25 cellular contexts compared by ENCODE assay signal in genomic region chr9:14478175-14479165, GRCh38.
DNase-seq lines count a peak whose midpoint lies in the region; ATAC-seq, FAIRE-seq and TF ChIP-seq lines count a peak whose summit lies in the region.
"Had no signal": no experiment of that assay in that cellular context is flagged by ENCODE, and none has a peak within 500 bp of the region (broad histone marks: within the 10 kb centered on the region; RNA-seq: fewer than 3 reads in every experiment).

No MANE protein-coding gene starts in this region.

- H3K79me2 ChIP-seq in H1 (ENCODE audit: control insufficient read depth in 1 of 2, insufficient read depth in 2 of 2, low read length in 2 of 2) (no peaks in the 10 kb centered on the region), trophoblast cell (ENCODE audit: control insufficient read depth, insufficient read depth, low read length, poor library complexity) (no peaks in the 10 kb centered on the region)

- CTCF ChIA-PET in H1 (lab: Charles Lee; ENCODE audit: partially characterized antibody) = interaction anchor here (0.8 to 3.4 kb wide), 3 partner anchors 13 to 289 kb away, joined by 3 to 12 read pairs (median 3); no protein-coding TSS in a partner anchor

- peak overlapping the region; percentile 56; the same call in 1 of the 2 replicates for H2AFZ ChIP-seq in H1 (ENCODE audit: low read length)
- H2AFZ ChIP-seq in trophoblast cell (ENCODE audit: insufficient read depth, low read length, poor library complexity) = no peak overlapping the region

- H3K4me3 ChIP-seq in H1 (ENCODE audit: extremely low read depth in 1 of 4, insufficient read depth in 2 of 4, low read depth in 3 of 4, low read length in 4 of 4) = no peak overlapping the region
- no peak overlapping the region for H3K4me3 ChIP-seq in trophoblast cell (ENCODE audit: low read depth, low read length)
- H3K4me3 ChIP-seq: coronary artery, esophagus muscularis mucosa, prostate gland had no signal

- H3K27ac ChIP-seq in H1 (ENCODE audit: low read depth, low read length) (no peak overlapping the region), trophoblast cell (ENCODE audit: low read depth, low read length) (peak overlapping the region; percentile 10)
- H3K27ac ChIP-seq: coronary artery, esophagus muscularis mucosa had no signal

- H4K12ac ChIP-seq in trophoblast cell (ENCODE audit: low read depth, low read length) = no peak overlapping the region

- no peak for TF ChIP-seq EP300 in H1 (IDR thresholded peaks at IDR 0.05; ENCODE audit: borderline replicate concordance in 1 of 2, low read depth in 2 of 2, low read length in 2 of 2)

- ATAC-seq in HG02870 (IDR thresholded peaks at IDR 0.05; ENCODE audit: unreplicated experiment) = no peak
- no peak for ATAC-seq in left lobe of liver
- ATAC-seq: activated T-cell treated with anti-CD3 and anti-CD28 coated beads, Interleukin-2, amount 50 U/mL, for 72 hours had no signal

- DNase-seq in NCI-H146 treated with DMSO at 0.1 percent for 48 hours (lab: John Stamatoyannopoulos, UW; ENCODE audit: unreplicated experiment) (peak; percentile 14), NCI-H146 (lab: John Stamatoyannopoulos, UW) (no peak), NCI-H69 (lab: John Stamatoyannopoulos, UW) (peak; percentile 66), H1 (ENCODE audit: low read depth in 1 of 2, low spot score in 2 of 2) (no peak), trophoblast cell (peak in 1 of 2 donors; percentile 55), GM12891 (ENCODE audit: insufficient read length, low spot score) (no peak), left lobe of liver (ENCODE audit: low spot score) (no peak)
- DNase-seq: 8988T; activated CD4-positive, alpha-beta T cell treated with anti-CD3 and anti-CD28 coated beads for 48 hours; activated naive CD4-positive, alpha-beta T cell treated with Interleukin-2 at 50 U/mL for 16 hours; activated T-cell treated with anti-CD3 and anti-CD28 coated beads, Interleukin-2, amount 50 U/mL, for 72 hours; AML-193; CD8-positive, alpha-beta memory T cell; DMS79; GF-D8; H7; NCI-H1105; NCI-H2029 treated with DMSO at 0.1 percent for 48 hours; NCI-H510A treated with DMSO at 0.1 percent for 48 hours; T-helper 2 cell had no signal

- no peak overlapping the region for H2BK15ac ChIP-seq in H1 (ENCODE audit: low read length)

- H3K79me1 ChIP-seq in H1 (ENCODE audit: low read depth, low read length) (no peaks in the 10 kb centered on the region), trophoblast cell (ENCODE audit: low read length) (peaks cover 2% of the 10 kb centered on the region)

- no peak overlapping the region for H2BK20ac ChIP-seq in H1 (ENCODE audit: low read length)

- H2BK12ac ChIP-seq in H1 (ENCODE audit: low read depth, low read length) = no peak overlapping the region
- H2BK12ac ChIP-seq in trophoblast cell (ENCODE audit: low read length) = no peak overlapping the region

- TF ChIP-seq RAD21 in H1 (IDR thresholded peaks at IDR 0.05 in 1 of 2, conservative IDR thresholded peaks at IDR 0.05 in 1 of 2; ENCODE audit: low read depth in 2 of 2, low read length in 2 of 2) = no peak

- H3K9me3 ChIP-seq in H1 (ENCODE audit: insufficient read depth in 2 of 2, low read depth in 1 of 2, low read length in 1 of 2) (no peaks in the 10 kb centered on the region), trophoblast cell (ENCODE audit: insufficient read depth, low read depth, low read length) (no peaks in the 10 kb centered on the region)
- H3K9me3 ChIP-seq: esophagus muscularis mucosa, prostate gland had no signal

- no peak overlapping the region for H3K23ac ChIP-seq in H1 (ENCODE audit: insufficient read length)
- H3K23ac ChIP-seq in trophoblast cell (ENCODE audit: low read length) = no peak overlapping the region

- H2BK5ac ChIP-seq in H1 (ENCODE audit: low read depth, low read length) = no peak overlapping the region
- H2BK5ac ChIP-seq in trophoblast cell (ENCODE audit: low read depth, low read length, poor library complexity) = no peak overlapping the region

- H3K9ac ChIP-seq in H1 (replicated peaks in 1 of 4; ENCODE audit: extremely low read depth in 1 of 4, low read depth in 3 of 4, low read length in 3 of 4) (no peak overlapping the region), trophoblast cell (ENCODE audit: low read length) (no peak overlapping the region)

- no peak for TF ChIP-seq CTCF in H1 (IDR thresholded peaks at IDR 0.05; ENCODE audit: control extremely low read depth in 1 of 3, insufficient read depth in 1 of 3, low read depth in 1 of 3, low read length in 3 of 3)

- no peak overlapping the region for H3K4ac ChIP-seq in H1 (replicated peaks; ENCODE audit: insufficient read length, low read depth, low read length)
- H3K4ac ChIP-seq in trophoblast cell (ENCODE audit: low read depth, low read length) = no peak overlapping the region

- H2BK120ac ChIP-seq in H1 (replicated peaks; ENCODE audit: low read depth, low read length) (no peak overlapping the region), trophoblast cell (ENCODE audit: insufficient read depth, low read length, poor library complexity) (no peak overlapping the region)

- H4K20me1 ChIP-seq in H1 (replicated peaks in 1 of 2; ENCODE audit: control insufficient read depth in 1 of 2, insufficient read depth in 2 of 2, low read length in 2 of 2) = no peaks in the 10 kb centered on the region

- H4K8ac ChIP-seq in H1 (ENCODE audit: extremely low read depth, insufficient read depth, low read length) (no peak overlapping the region), trophoblast cell (ENCODE audit: low read depth, low read length) (no peak overlapping the region)

- H4K5ac ChIP-seq in H1 (ENCODE audit: insufficient read length, low read depth, low read length) = no peak overlapping the region

- no peak overlapping the region for H3K18ac ChIP-seq in H1 (ENCODE audit: extremely low read depth, low read length)
- H3K18ac ChIP-seq in trophoblast cell (ENCODE audit: low read length) = no peak overlapping the region

- H3K36me3 ChIP-seq in H1 (ENCODE audit: control insufficient read depth in 2 of 4, insufficient read depth in 4 of 4, low read length in 3 of 4) (no peaks in the 10 kb centered on the region), trophoblast cell (ENCODE audit: control insufficient read depth in 1 of 2, insufficient read depth in 2 of 2, low read length in 2 of 2) (no peaks in the 10 kb centered on the region)
- H3K36me3 ChIP-seq: esophagus muscularis mucosa, prostate gland had no signal

- no peak overlapping the region for H4K91ac ChIP-seq in H1 (replicated peaks; ENCODE audit: insufficient read length, low read length)
- no peak overlapping the region for H4K91ac ChIP-seq in trophoblast cell (ENCODE audit: low read depth, low read length)

- H2AK5ac ChIP-seq in H1 (ENCODE audit: low read depth, low read length) (no peak overlapping the region), trophoblast cell (ENCODE audit: low read length) (no peak overlapping the region)

- POLR2A ChIA-PET in H1 (lab: Charles Lee; ENCODE audit: partially characterized antibody) = no interaction called here

- no peak for TF ChIP-seq POLR2A in H1 (IDR thresholded peaks at IDR 0.05; ENCODE audit: control extremely low read depth in 1 of 2, low read depth in 2 of 2, low read length in 2 of 2)
- no peak for TF ChIP-seq POLR2A in GM12891 (IDR thresholded peaks at IDR 0.05; ENCODE audit: low read depth, low read length)

- 84% methylated on average over 3 of the region's 3 CpGs; no CpG with 5 or more reads in 1 of the 2 experiments for WGBS in H1 (ENCODE audit: extremely low coverage in 1 of 2, insufficient coverage in 1 of 2, insufficient read length in 1 of 2, insufficient replicate concordance in 2 of 2, low coverage in 1 of 2, low lambda C conversion rate in 2 of 2, missing lambda C conversion rate in 1 of 2), 2 experiments
- WGBS in trophoblast cell (ENCODE audit: extremely low coverage, insufficient coverage, insufficient read length) = no CpG with 5 or more reads among the region's 3 CpGs

- H3K4me1 ChIP-seq in H1 (replicated peaks in 1 of 4; ENCODE audit: control insufficient read depth in 3 of 4, insufficient read depth in 4 of 4, low read length in 3 of 4) (peaks cover 0 to 9% (median 2%) of the 10 kb centered on the region in 4 experiments; a peak in 2 of 7 replicates), trophoblast cell (ENCODE audit: control insufficient read depth in 1 of 2, insufficient read depth in 2 of 2, low read length in 2 of 2) (peaks cover 3 to 6% of the 10 kb centered on the region in 2 experiments)
- H3K4me1 ChIP-seq: esophagus muscularis mucosa, prostate gland had no signal

- no peak for FAIRE-seq in H1 (lab: Jason Lieb, UNC)
- no peak for FAIRE-seq in GM12891 (lab: Jason Lieb, UNC)
- FAIRE-seq: RCC 7860 had no signal

- H3K27me3 ChIP-seq in H1 (replicated peaks in 1 of 4; ENCODE audit: control insufficient read depth in 3 of 4, extremely low read depth in 1 of 4, insufficient read depth in 3 of 4, low read length in 3 of 4) (no peaks in the 10 kb centered on the region), trophoblast cell (ENCODE audit: insufficient read depth, low read length) (no peaks in the 10 kb centered on the region)
- H3K27me3 ChIP-seq: esophagus muscularis mucosa had no signal

- H3K23me2 ChIP-seq in H1 (ENCODE audit: low read depth, low read length) = no peaks in the 10 kb centered on the region; the same call in 1 of the 2 replicates

- no peak overlapping the region for H3K14ac ChIP-seq in H1 (ENCODE audit: insufficient read length)
- no peak overlapping the region for H3K14ac ChIP-seq in trophoblast cell (ENCODE audit: low read length)

- no peak overlapping the region for H3K56ac ChIP-seq in H1 (replicated peaks; ENCODE audit: insufficient read length, low read depth, low read length)

- H3K4me2 ChIP-seq in H1 (ENCODE audit: insufficient read depth in 1 of 2, low read depth in 2 of 2, low read length in 2 of 2) (no peak overlapping the region), trophoblast cell (ENCODE audit: low read length) (no peak overlapping the region)

TF ChIP-seq in H1, 55 proteins besides CTCF, POLR2A, EP300 and RAD21:
- TF ChIP-seq CTBP2 (IDR thresholded peaks at IDR 0.05; ENCODE audit: borderline replicate concordance, insufficient read depth, insufficient read length, low read length) (no peak), CEBPB (IDR thresholded peaks at IDR 0.05; ENCODE audit: low read depth, low read length) (peak; percentile 65; the same call in 1 of the 2 replicates)

TF ChIP-seq in GM12891, 5 proteins besides CTCF, POLR2A, EP300 and RAD21:
- TF ChIP-seq POLR2AphosphoS5 (IDR thresholded peaks at IDR 0.05; ENCODE audit: low read depth, low read length) (no peak), PAX5 (IDR thresholded peaks at IDR 0.05; ENCODE audit: insufficient read depth, low read length, severe bottlenecking) (no peak), SPI1 (IDR thresholded peaks at IDR 0.05; ENCODE audit: low read depth, low read length) (no peak), POU2F2 (IDR thresholded peaks at IDR 0.05; ENCODE audit: low read depth, low read length) (no peak), TAF1 (IDR thresholded peaks at IDR 0.05; ENCODE audit: low read depth, low read length) (no peak)

Comparison
In these comparisons a context has a peak if more than half of its experiments do, and no peak if none do; other contexts are left out.
1. DNase-seq: peak in NCI-H146 treated with DMSO at 0.1 percent for 48 hours (single experiment) and NCI-H69 (single experiment); none in NCI-H146 (single experiment), H1 (0 of 2), GM12891 (single experiment) and left lobe of liver (single experiment).